24 cellular contexts compared by ENCODE assay signal in the genomic region with DNA sequence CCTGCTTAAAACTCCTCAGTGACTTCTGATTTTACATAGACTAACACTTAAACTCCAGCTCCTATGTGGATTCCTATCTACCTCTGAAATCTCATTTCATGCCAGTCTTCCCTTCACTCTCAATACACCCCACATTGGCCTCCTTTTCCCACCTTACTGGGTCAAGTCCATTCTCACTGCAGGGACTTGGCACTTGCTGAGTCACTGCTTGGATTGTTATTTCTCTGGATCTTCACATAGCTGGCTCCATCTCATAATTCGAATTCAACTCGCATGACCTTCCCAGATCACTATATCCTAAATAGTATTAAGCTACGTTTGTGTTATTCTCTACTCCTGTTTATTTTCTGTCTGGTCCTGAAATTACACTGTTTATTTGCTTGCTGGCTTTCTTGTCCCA. TPM values are rescaled to one million over a fixed set of nuclear protein-coding genes. Genes with fewer than 3 reads are reported as not detected.
DNase-seq lines count a peak whose midpoint lies in the region; ATAC-seq and TF ChIP-seq lines count a peak whose summit lies in the region.
"Had no signal": no experiment of that assay in that cellular context is flagged by ENCODE, and none has a peak within 500 bp of the region (broad histone marks: within the 10 kb centered on the region; RNA-seq: fewer than 3 reads in every experiment).

No MANE protein-coding gene starts in this region.

- peak in 1 of 2 donors; percentile 42 for ATAC-seq in right cardiac atrium
- ATAC-seq in Right ventricle myocardium inferior = no peak
- ATAC-seq in GM19395 (IDR thresholded peaks at IDR 0.05; ENCODE audit: unreplicated experiment) = no peak
- ATAC-seq: A549; activated CD4-positive, alpha-beta T cell treated with anti-CD3 and anti-CD28 coated beads for 36 hours; esophagus mucosa; natural killer cell treated with Interleukin-12 subunit alpha and Interleukin-12 subunit beta and Interleukin-15 and Interleukin-18, amount 100 ng/mL, for 72 hours had no signal

- no peak overlapping the region for H3K27ac ChIP-seq in right cardiac atrium (ENCODE audit: low read length)
- peak overlapping the region in 1 of 4 donors; percentile 28 for H3K27ac ChIP-seq in esophagus muscularis mucosa (replicated peaks in 1 of 4)
- H3K27ac ChIP-seq: A549, BLaER1 had no signal

- no peak for TF ChIP-seq CTCF in esophagus muscularis mucosa (IDR thresholded peaks at IDR 0.05)

- H3K4me3 ChIP-seq in right cardiac atrium (ENCODE audit: low read length) (peak overlapping the region; percentile 58), esophagus muscularis mucosa (peak overlapping the region in 3 of 4 donors; percentile 38 to 45 (median 42))
- H3K4me3 ChIP-seq: A549, BLaER1 had no signal

- no peaks in the 10 kb centered on the region for H3K9me3 ChIP-seq in right cardiac atrium (ENCODE audit: control insufficient read depth, low read length)
- no peaks in the 10 kb centered on the region for H3K9me3 ChIP-seq in esophagus muscularis mucosa
- H3K9me3 ChIP-seq: A549, tibial nerve had no signal

- H3K27me3 ChIP-seq in right cardiac atrium (ENCODE audit: control insufficient read depth, insufficient read depth) (no peaks in the 10 kb centered on the region), esophagus muscularis mucosa (no peaks in the 10 kb centered on the region)
- H3K27me3 ChIP-seq: BLaER1, tibial nerve had no signal

- no peaks in the 10 kb centered on the region for H3K36me3 ChIP-seq in esophagus muscularis mucosa
- H3K36me3 ChIP-seq: BLaER1, tibial nerve had no signal

- whole genome bisulfite sequencing in right cardiac atrium = 40% methylated on average over 3 of the region's 3 CpGs
- 35% methylated on average over 3 of the region's 3 CpGs for WGBS in esophagus muscularis mucosa

- DNase-seq in right cardiac atrium = no peak
- DNase-seq in Right ventricle myocardium inferior (ENCODE audit: missing footprints) = no peak
- DNase-seq in esophagus muscularis mucosa (ENCODE audit: extremely low spot score) = no peak
- DNase-seq in pons (ENCODE audit: low spot score) = peak; percentile 54
- DNase-seq in central memory CD4-positive, alpha-beta T cell = no peak
- no peak for DNase-seq in SHP77 (lab: John Stamatoyannopoulos, UW)
- DNase-seq in C1 segment of cervical spinal cord (lab: John Stamatoyannopoulos, UW) = no peak
- DNase-seq: activated CD4-positive, alpha-beta T cell treated with anti-CD3 and anti-CD28 coated beads for 36 hours; activated naive CD4-positive, alpha-beta T cell treated with anti-CD3 and anti-CD28 coated beads, Interleukin-2, amount 50 U/mL, for 16 hours; DND-41; effector CD4-positive, alpha-beta T cell; Kasumi-1; NCI-H1092; NCI-H1930; NCI-H345; stimulated activated CD4-positive, alpha-beta T cell treated with anti-CD3 and anti-CD28 coated beads, Interleukin-4, amount 100 ng/mL, for 1 hour; stimulated activated naive CD4-positive, alpha-beta T cell had no signal

- no peak for TF ChIP-seq POLR2A in esophagus muscularis mucosa (IDR thresholded peaks at IDR 0.05; ENCODE audit: low read depth)

- H3K4me1 ChIP-seq in right cardiac atrium (ENCODE audit: control insufficient read depth, insufficient read depth, low read length) (peaks cover 4% of the 10 kb centered on the region), esophagus muscularis mucosa (peaks cover 0 to 32% (median 26%) of the 10 kb centered on the region in 4 donors)
- H3K4me1 ChIP-seq: A549 had no signal

- intact Hi-C loops in right cardiac atrium (cut with DNase I) = loop anchor here in 2 of 4 donors (10.0 kb wide), 3 partner anchors 99 to 229 kb away; no protein-coding TSS in a partner anchor
- intact Hi-C loops in Right ventricle myocardium inferior (cut with DNase I) = loop anchor here (5.0 kb wide), 1 partner anchor 217 kb away; no protein-coding TSS in a partner anchor
- intact Hi-C loops in esophagus muscularis mucosa (cut with DNase I) = no loop called here

- TF ChIP-seq EP300 in esophagus muscularis mucosa (IDR thresholded peaks at IDR 0.05) = no peak

RNA-seq across cellular contexts. Expression of a gene that starts 59.6 kb away (rescaled TPM):
- total RNA-seq in right cardiac atrium = 10 to 100 TPM; 28.5 to 42.1 (median 31.2) TPM
- polyA plus RNA-seq in right cardiac atrium = 8.8 TPM
- total RNA-seq in Right ventricle myocardium inferior = 16.0 TPM
- total RNA-seq in esophagus muscularis mucosa = 10 to 100 TPM; 10.5 to 22.0 (median 14.8) TPM
- total RNA-seq: OCI-LY7 had no signal
